15 cellular contexts compared by ENCODE assay signal in genomic region chr7:77823787-77824186, GRCh38. TPM values are rescaled to one million over a fixed set of nuclear protein-coding genes. Genes with fewer than 3 reads are reported as not detected.
A peak's percentile ranks its signal among the peaks of the same experiment; 100 is the strongest.
DNase-seq lines count a peak whose midpoint lies in the region; ATAC-seq and TF ChIP-seq lines count a peak whose summit lies in the region.
"Had no signal": no experiment of that assay in that cellular context is flagged by ENCODE, and none has a peak within 500 bp of the region (broad histone marks: within the 10 kb centered on the region; RNA-seq: fewer than 3 reads in every experiment).

No MANE protein-coding gene starts in this region.

- H3K4me1 ChIP-seq in body of pancreas (peaks cover 5% of the 10 kb centered on the region), neuronal stem cell (ENCODE audit: control insufficient read depth in 2 of 2, insufficient read depth in 1 of 2, low read depth in 1 of 2, low read length in 2 of 2) (no peaks in the 10 kb centered on the region)
- H3K4me1 ChIP-seq: right lobe of liver had no signal

- ATAC-seq in GM18498 (IDR thresholded peaks at IDR 0.05; ENCODE audit: unreplicated experiment): peak; percentile 41
- peak; percentile 34 for ATAC-seq in GM19452 (IDR thresholded peaks at IDR 0.05; ENCODE audit: unreplicated experiment)
- ATAC-seq in HG03135 (IDR thresholded peaks at IDR 0.05; ENCODE audit: unreplicated experiment): peak; percentile 39
- peak; percentile 62 for ATAC-seq in body of pancreas

- H3K4ac ChIP-seq in neuronal stem cell (ENCODE audit: low read length): no peak overlapping the region

- intact Hi-C loops in body of pancreas (cut with DNase I): no loop called here

- no peak overlapping the region for H4K8ac ChIP-seq in neuronal stem cell (ENCODE audit: low read depth, low read length)

- H3K9me3 ChIP-seq in body of pancreas (peaks cover 0 to 24% (median 0%) of the 10 kb centered on the region in 3 donors), neuronal stem cell (replicated peaks in 1 of 2; ENCODE audit: control insufficient read depth in 2 of 2, insufficient read depth in 1 of 2, low read depth in 1 of 2, low read length in 2 of 2) (peaks cover 16 to 28% of the 10 kb centered on the region in 2 donors)

- H3K18ac ChIP-seq in neuronal stem cell (ENCODE audit: low read length): no peak overlapping the region

- H3K36me3 ChIP-seq in body of pancreas (replicated peaks in 1 of 2; ENCODE audit: insufficient read depth in 1 of 2, low read depth in 2 of 2) (no peaks in the 10 kb centered on the region), neuronal stem cell (replicated peaks in 1 of 2; ENCODE audit: control insufficient read depth in 2 of 2, insufficient read depth in 2 of 2, low read length in 2 of 2) (peaks cover 0 to 2% of the 10 kb centered on the region in 2 donors)
- H3K36me3 ChIP-seq: right lobe of liver had no signal

- H2BK15ac ChIP-seq in neuronal stem cell (ENCODE audit: low read length): no peak overlapping the region

- DNase-seq in body of pancreas (no peak), anterior cingulate cortex (lab: John Stamatoyannopoulos, UW) (no peak), neuronal stem cell (ENCODE audit: low spot score) (no peak), NCI-H2196 treated with DMSO at 0.1 percent for 48 hours (lab: John Stamatoyannopoulos, UW; ENCODE audit: unreplicated experiment) (no peak)
- DNase-seq: activated CD8-positive, alpha-beta memory T cell treated with anti-CD3 and anti-CD28 coated beads for 24 hours; activated gamma-delta T cell treated with Interleukin-2 at 50 U/mL for 16 hours; CD8-positive, alpha-beta memory T cell; mesenchymal stem cell; NCI-H2029; right lobe of liver; SHP77 treated with DMSO at 0.1 percent for 48 hours; stimulated activated CD4-positive, alpha-beta T cell treated with anti-CD3 and anti-CD28 coated beads, Interleukin-4, amount 100 ng/mL, for 1 hour had no signal

- H2AK5ac ChIP-seq in neuronal stem cell (ENCODE audit: low read depth, low read length): no peak overlapping the region

- no peak overlapping the region for H2AFZ ChIP-seq in neuronal stem cell (ENCODE audit: low read length)

- H2BK120ac ChIP-seq in neuronal stem cell (ENCODE audit: low read depth, low read length): no peak overlapping the region

- TF ChIP-seq CTCF in body of pancreas (IDR thresholded peaks at IDR 0.05): no peak

- no peak overlapping the region for H2BK5ac ChIP-seq in neuronal stem cell (ENCODE audit: low read length)

- 67 to 68% methylated on average over 2 of the region's 2 CpGs for WGBS in body of pancreas, 2 donors
- 100% methylated on average over 1 of the region's 2 CpGs; no CpG with 5 or more reads in 1 of the 2 donors for WGBS in neuronal stem cell (ENCODE audit: extremely low coverage in 2 of 2, insufficient read length in 2 of 2, insufficient replicate concordance in 1 of 2), 2 donors

- TF ChIP-seq POLR2A in body of pancreas (IDR thresholded peaks at IDR 0.05): no peak

- H3K14ac ChIP-seq in neuronal stem cell (ENCODE audit: low read length): no peak overlapping the region

- H3K27me3 ChIP-seq in body of pancreas (no peaks in the 10 kb centered on the region), neuronal stem cell (ENCODE audit: control insufficient read depth in 3 of 3, insufficient read depth in 3 of 3, low read depth in 1 of 3, low read length in 3 of 3) (no peaks in the 10 kb centered on the region)
- H3K27me3 ChIP-seq: right lobe of liver had no signal

- H2BK12ac ChIP-seq in neuronal stem cell (ENCODE audit: low read length): no peak overlapping the region

- H3K79me1 ChIP-seq in neuronal stem cell (ENCODE audit: low read depth, low read length): peaks cover 8% of the 10 kb centered on the region

- peak overlapping the region in 2 of 4 donors; percentile 32 to 36 for H3K27ac ChIP-seq in body of pancreas
- H3K27ac ChIP-seq in neuronal stem cell (replicated peaks; ENCODE audit: low read length): no peak overlapping the region
- H3K27ac ChIP-seq: right lobe of liver had no signal

- no peak overlapping the region for H3K9ac ChIP-seq in neuronal stem cell (ENCODE audit: low read depth, low read length, poor library complexity)

- H3K4me2 ChIP-seq in neuronal stem cell (ENCODE audit: insufficient read depth, low read length, poor library complexity, severe bottlenecking): no peak overlapping the region

- no peak overlapping the region for H3K23ac ChIP-seq in neuronal stem cell (ENCODE audit: low read depth, low read length, poor library complexity)

- no peak overlapping the region for H3K4me3 ChIP-seq in body of pancreas
- no peak overlapping the region for H3K4me3 ChIP-seq in neuronal stem cell (ENCODE audit: low read length in 2 of 2)
- H3K4me3 ChIP-seq: right lobe of liver had no signal

- no peak overlapping the region for H4K91ac ChIP-seq in neuronal stem cell (ENCODE audit: low read depth, low read length, poor library complexity)

RNA-seq across cellular contexts. Expression of gene PHTF2, which starts 25.2 kb away (rescaled TPM):
- total RNA-seq in body of pancreas: 1 to 10 TPM; 7.9 to 9.6 TPM
- 22.0 TPM for polyA plus RNA-seq in neuronal stem cell (2013, experiment 1 of 2)
- polyA plus RNA-seq in neuronal stem cell (2013, experiment 2 of 2): 21.6 TPM

RNA-seq across cellular contexts. Expression of gene TMEM60, which starts 25.6 kb away (rescaled TPM):
- total RNA-seq in body of pancreas: 1 to 10 TPM in 1 of 2 donors, not detected in 1; 9.6 TPM
- polyA plus RNA-seq in neuronal stem cell (2013, experiment 1 of 2): 36.4 TPM
- polyA plus RNA-seq in neuronal stem cell (2013, experiment 2 of 2): 36.2 TPM
